Comparison of ENCODE assay signal across 31 cellular contexts in the genomic region with DNA sequence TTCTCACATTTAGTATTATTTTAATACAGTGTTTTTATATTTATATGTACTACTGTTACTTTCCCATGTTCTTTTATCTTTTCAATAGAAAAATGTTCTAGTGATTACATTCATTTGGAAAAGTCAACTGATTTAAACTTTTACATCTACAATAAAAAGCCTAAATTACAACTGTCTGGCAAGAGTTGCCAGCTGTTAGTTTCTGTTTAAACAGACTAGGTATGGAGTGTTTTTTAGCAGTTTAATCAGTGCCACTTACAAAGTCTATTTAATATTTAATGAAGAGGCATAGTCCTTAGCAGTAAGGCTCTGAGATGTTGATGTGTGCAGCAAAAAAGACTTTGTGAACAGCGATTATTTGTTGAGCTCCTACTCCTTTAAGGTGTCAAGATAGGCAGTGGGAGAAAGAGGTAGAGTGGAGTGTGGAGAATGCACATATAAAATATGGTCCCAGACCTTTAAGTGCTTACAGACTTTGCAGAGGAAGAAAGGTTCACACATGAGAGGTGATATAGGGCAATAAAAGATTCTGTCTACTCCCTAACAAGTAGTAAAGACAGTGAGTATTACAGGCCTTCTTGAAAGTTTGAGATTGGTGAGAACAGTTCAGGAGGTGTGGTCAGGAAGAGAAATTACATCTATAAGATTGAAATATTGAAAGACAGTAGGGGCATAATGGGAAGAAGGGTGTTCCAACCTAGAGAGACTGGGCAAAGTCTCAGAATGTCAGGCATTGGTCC.
"Had no signal": no experiment of that assay in that cellular context is flagged by ENCODE, and none has a peak within 500 bp of the region (broad histone marks: within the 10 kb centered on the region; RNA-seq: fewer than 3 reads in every experiment).

No MANE protein-coding gene starts in this region.

- H3K27ac ChIP-seq: neural progenitor cell, ovary, parathyroid adenoma, psoas muscle, skin epidermis, spleen, suprapubic skin, testis, tibial artery, transverse colon, upper lobe of right lung, uterus had no signal

- H3K36me3 ChIP-seq: neural progenitor cell, ovary, spleen, suprapubic skin, tibial artery, transverse colon, upper lobe of right lung, uterus had no signal

- H3K4me3 Mint-ChIP-seq: natural killer cell; nephron; neural progenitor cell; stimulated activated memory B cell treated with anti-CD40 and anti-IgM and Interleukin-4, amounts not matched to agents 10 μg/mL and 1 μg/mL and 100 μg/mL, for 72 hours; stimulated activated naive CD8-positive, alpha-beta T cell treated with anti-CD3 and anti-CD28 coated beads, Interleukin-15, amount 100 ng/mL, for 72 hours; type B pancreatic cell had no signal

- H3K27me3 ChIP-seq: neural progenitor cell, ovary, spleen, suprapubic skin, testis, tibial artery, transverse colon, upper lobe of right lung, uterus had no signal

- H3K4me1 Mint-ChIP-seq: nephron; neural progenitor cell; stimulated activated naive CD8-positive, alpha-beta T cell treated with anti-CD3 and anti-CD28 coated beads, Interleukin-15, amount 100 ng/mL, for 72 hours had no signal

- ATAC-seq: natural killer cell; psoas muscle; right cardiac atrium; sciatic nerve; stimulated activated memory B cell treated with anti-CD40 and anti-IgM and Interleukin-4, amounts not matched to agents 10 μg/mL and 1 μg/mL and 100 μg/mL, for 72 hours; stimulated activated naive CD8-positive, alpha-beta T cell treated with anti-CD3 and anti-CD28 coated beads, Interleukin-15, amount 100 ng/mL, for 72 hours; stimulated activated naive CD8-positive, alpha-beta T cell treated with anti-CD3 and anti-CD28 coated beads, Interleukin-15, Interleukin-2, amounts not matched to agents 100 U/mL and 50 U/mL, for 24 hours; upper lobe of right lung had no signal

- H3K36me3 Mint-ChIP-seq: stimulated activated memory B cell treated with anti-CD40 and anti-IgM and Interleukin-4, amounts not matched to agents 10 μg/mL and 1 μg/mL and 100 μg/mL, for 72 hours had no signal

- H3K27me3 Mint-ChIP-seq: progenitor cell of endocrine pancreas; stimulated activated memory B cell treated with anti-CD40 and anti-IgM and Interleukin-4, amounts not matched to agents 10 μg/mL and 1 μg/mL and 100 μg/mL, for 72 hours; stimulated activated naive CD8-positive, alpha-beta T cell treated with anti-CD3 and anti-CD28 coated beads, Interleukin-15, amount 100 ng/mL, for 72 hours; type B pancreatic cell had no signal

- H3K9me3 ChIP-seq: ovary, testis, upper lobe of right lung had no signal

- H3K4me2 ChIP-seq: neural progenitor cell, smooth muscle cell had no signal

- H3K4me3 ChIP-seq: neural progenitor cell, ovary, psoas muscle, skin epidermis, smooth muscle cell, spleen, suprapubic skin, testis, tibial artery, transverse colon, upper lobe of right lung, uterus had no signal

- H3K27ac Mint-ChIP-seq: nephron; neural progenitor cell; progenitor cell of endocrine pancreas; stimulated activated naive CD8-positive, alpha-beta T cell treated with anti-CD3 and anti-CD28 coated beads, Interleukin-15, amount 100 ng/mL, for 72 hours; type B pancreatic cell had no signal

- H3K9ac ChIP-seq: neural progenitor cell, parathyroid adenoma had no signal

- H3K4me1 ChIP-seq: neural progenitor cell, parathyroid adenoma, psoas muscle, spleen, suprapubic skin, testis, tibial artery, upper lobe of right lung, uterus had no signal

- H3K79me2 ChIP-seq: parathyroid adenoma had no signal

- DNase-seq: natural killer cell; occipital lobe; ovary; posterior cingulate gyrus; psoas muscle; spleen; stimulated activated CD4-positive, alpha-beta T cell treated with anti-CD3 and anti-CD28 coated beads, Interleukin-12 subunit alpha, Interleukin-12 subunit beta, amount 100 ng/mL, for 4 hours; stimulated activated CD4-positive, alpha-beta T cell treated with anti-CD3 and anti-CD28 coated beads, Interleukin-1b, Interleukin-23, amount 100 ng/mL, for 48 hours; stimulated activated CD4-positive, alpha-beta T cell treated with anti-CD3 and anti-CD28 coated beads, Interleukin-4, amount 100 ng/mL, for 1 hour; stimulated activated CD4-positive, alpha-beta T cell treated with anti-CD3 and anti-CD28 coated beads, Interleukin-4, amount 100 ng/mL, for 4 hours; stimulated activated CD8-positive, alpha-beta memory T cell treated with anti-CD3 and anti-CD28 coated beads, Interleukin-4, amount 100 ng/mL, for 48 hours; stimulated activated naive CD4-positive, alpha-beta T cell; stimulated activated naive CD8-positive, alpha-beta T cell treated with anti-CD3 and anti-CD28 coated beads, Interleukin-15, amount 100 ng/mL, for 72 hours; stimulated activated naive CD8-positive, alpha-beta T cell treated with anti-CD3 and anti-CD28 coated beads, Interleukin-15, Interleukin-2, amounts not matched to agents 100 U/mL and 50 U/mL, for 24 hours; substantia nigra; testis; tibial artery; transverse colon; upper lobe of right lung; uterus had no signal

- H2AFZ ChIP-seq: neural progenitor cell, parathyroid adenoma had no signal
